Comparison of ENCODE assay signal across 8 cellular contexts in the genomic region with DNA sequence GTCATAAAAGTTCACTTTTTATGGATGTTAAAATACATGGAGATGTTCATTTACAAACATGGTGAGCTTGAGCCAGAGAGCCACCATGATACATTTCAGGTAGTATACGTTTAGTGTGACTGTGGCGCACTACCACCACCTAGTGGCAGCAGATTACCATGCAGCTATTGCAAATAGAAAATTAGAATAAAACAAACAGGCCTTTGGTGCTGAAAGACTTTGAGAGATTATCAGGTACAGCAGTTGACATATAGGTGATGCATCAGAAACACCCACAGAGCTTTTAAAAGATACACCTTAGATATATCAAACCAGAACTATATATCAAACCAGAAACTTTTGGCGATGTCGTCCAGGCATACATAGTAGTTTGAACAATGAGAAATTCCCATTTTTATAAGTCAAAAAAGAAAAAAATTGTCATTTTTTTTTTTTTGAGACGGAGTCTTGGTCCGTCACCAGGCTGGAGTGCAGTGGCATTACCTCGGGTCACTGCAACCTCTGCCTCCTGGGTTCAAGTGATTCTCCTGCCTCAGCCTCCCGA. TPM values are rescaled to one million over a fixed set of nuclear protein-coding genes. Genes with fewer than 3 reads are reported as not detected.
A peak's percentile ranks its signal among the peaks of the same experiment; 100 is the strongest.
DNase-seq lines count a peak whose midpoint lies in the region; ATAC-seq and TF ChIP-seq lines count a peak whose summit lies in the region.

No MANE protein-coding gene starts in this region.

- no peak overlapping the region for H2BK20ac ChIP-seq in H9 (ENCODE audit: low read depth, low read length, poor library complexity, severe bottlenecking)

- no peaks in the 10 kb centered on the region; a peak in 1 of 7 replicates for H3K36me3 Mint-ChIP-seq in H9 (ENCODE audit: insufficient read depth in 1 of 3, low read depth in 3 of 3)

- H2AFZ ChIP-seq in H9 (ENCODE audit: low read length) (no peak overlapping the region), mammary epithelial cell (ENCODE audit: low read depth, low read length) (peak overlapping the region; percentile 57)

- BruUV-seq in mammary epithelial cell (replicated peaks; lab: Mats Ljungman, UMichigan): no TSS peak

- no peak overlapping the region for H3K9ac ChIP-seq in H9 (ENCODE audit: extremely low read depth, insufficient read length, low read length)
- H3K9ac ChIP-seq in mammary epithelial cell (ENCODE audit: insufficient read depth, low read length): peak overlapping the region; percentile 69

- H3K4me1 ChIP-seq in H9 (ENCODE audit: insufficient read depth, low read length) (0 out of 2 replicates have a peak, but pooled peaks cover 2% of the 10 kb centered on the region), mammary epithelial cell (ENCODE audit: insufficient read depth, low read length) (peaks cover 39% of the 10 kb centered on the region)

- intact Hi-C loops in mammary epithelial cell (cut with micrococcal nuclease): loop anchor here (1.0 to 5.0 kb wide), 4 partner anchors 13 to 192 kb away; partner anchors contain the start of gene ICE2

- no peaks in the 10 kb centered on the region for H3K27me3 Mint-ChIP-seq in H9 (ENCODE audit: low read depth)

- no peak overlapping the region for H3K18ac ChIP-seq in H9 (ENCODE audit: insufficient read length, low read depth, low read length)

- CTCF ChIA-PET in mammary epithelial cell (lab: Charles Lee; ENCODE audit: low non-redundant PET): interaction anchor here (0.5 to 1.7 kb wide), 6 partner anchors 12 to 853 kb away, joined by 3 to 9 read pairs (median 3); no protein-coding TSS in a partner anchor

- ATAC-seq in HG02973 (IDR thresholded peaks at IDR 0.05; ENCODE audit: unreplicated experiment): no peak

- WGBS in H9 (ENCODE audit: extremely low coverage, insufficient read length, low lambda C conversion rate): no CpG with 5 or more reads among the region's 8 CpGs
- WGBS in mammary epithelial cell (ENCODE audit: low coverage, missing lambda C conversion rate): 57% methylated on average over 5 of the region's 8 CpGs

- no peaks in the 10 kb centered on the region for H3K23me2 ChIP-seq in H9 (ENCODE audit: insufficient read length, low read depth, low read length, poor library complexity, severe bottlenecking)

- DNase-seq in Caki2 (ENCODE audit: low read depth) (peak; percentile 38), H9 (peak; percentile 71), NCI-H2081 treated with DMSO at 0.1 percent for 48 hours (lab: John Stamatoyannopoulos, UW) (peak; percentile 2), mammary epithelial cell (peak; percentile 72), kidney glomerular epithelial cell (lab: John Stamatoyannopoulos, UW) (peak; percentile 28)
- peak; percentile 71 to 74 for DNase-seq in stimulated activated CD4-positive, alpha-beta T cell treated with anti-CD3 and anti-CD28 coated beads, Interleukin-4, amount 100 ng/mL, for 48 hours (ENCODE audit: low read depth in 2 of 2)

- H4K8ac ChIP-seq in H9 (replicated peaks; ENCODE audit: insufficient read length, low read depth, low read length): no peak overlapping the region

- no peak overlapping the region for H2BK5ac ChIP-seq in H9 (ENCODE audit: insufficient read length, low read length)

- H3K23ac ChIP-seq in H9 (ENCODE audit: insufficient read length, low read depth, low read length): no peak overlapping the region

- H3K4me2 ChIP-seq in H9 (ENCODE audit: insufficient read depth, insufficient read length, low read length) (no peak overlapping the region), mammary epithelial cell (ENCODE audit: insufficient read depth, low read depth, low read length) (peak overlapping the region; percentile 51)

- H3K9me3 ChIP-seq in H9 (ENCODE audit: control insufficient read depth, low read depth, low read length) (no peaks in the 10 kb centered on the region), mammary epithelial cell (replicated peaks; ENCODE audit: insufficient read depth, low read length) (no peaks in the 10 kb centered on the region)

- H3K27me3 ChIP-seq in H9 (ENCODE audit: insufficient read depth, low read length) (no peaks in the 10 kb centered on the region), mammary epithelial cell (ENCODE audit: insufficient read depth, low read length) (no peaks in the 10 kb centered on the region)

- H3K27ac ChIP-seq in H9 (ENCODE audit: insufficient read length, low read depth, low read length) (no peak overlapping the region), mammary epithelial cell (ENCODE audit: insufficient read depth, low read depth, low read length) (peak overlapping the region; percentile 89)

- H2BK120ac ChIP-seq in H9 (ENCODE audit: low read depth, low read length, poor library complexity, severe bottlenecking): no peak overlapping the region

- no peak overlapping the region for H3K56ac ChIP-seq in H9 (ENCODE audit: insufficient read length, low read depth, low read length)

- no peaks in the 10 kb centered on the region for H3K9me3 Mint-ChIP-seq in H9

- H3T11ph ChIP-seq in H9 (ENCODE audit: low read length): no peak overlapping the region

- H3K14ac ChIP-seq in H9 (ENCODE audit: insufficient read depth, low read length): no peak overlapping the region

- H4K5ac ChIP-seq in H9 (ENCODE audit: insufficient read length, low read depth, low read length): no peak overlapping the region

- no peak overlapping the region for H2BK15ac ChIP-seq in H9 (ENCODE audit: low read depth, low read length)

- H4K20me1 ChIP-seq in H9 (ENCODE audit: control insufficient read depth, insufficient read depth, insufficient read length): no peaks in the 10 kb centered on the region
- no peaks in the 10 kb centered on the region for H4K20me1 ChIP-seq in mammary epithelial cell (ENCODE audit: insufficient read depth, low read length)

- peak; percentile 94 for TF ChIP-seq CTCF in H9 (conservative IDR thresholded peaks at IDR 0.05)
- TF ChIP-seq CTCF in WI38 (IDR thresholded peaks at IDR 0.05; ENCODE audit: low read depth, low read length): peak; percentile 77
- peak; percentile 87 to 97 for TF ChIP-seq CTCF in mammary epithelial cell (conservative IDR thresholded peaks at IDR 0.05 in 1 of 2, IDR thresholded peaks at IDR 0.05 in 1 of 2; ENCODE audit: extremely low read depth in 1 of 2, insufficient read depth in 1 of 2, low read depth in 1 of 2, low read length in 2 of 2)

- no peak overlapping the region for H3K4ac ChIP-seq in H9 (ENCODE audit: low read depth, low read length)

- H3K79me1 ChIP-seq in H9 (ENCODE audit: insufficient read depth, low read depth, low read length, poor library complexity, severe bottlenecking): no peaks in the 10 kb centered on the region

- no peak overlapping the region for H3K27ac Mint-ChIP-seq in H9

- H3K4me3 ChIP-seq in WI38 (ENCODE audit: low read depth, low read length): no peak overlapping the region
- H3K4me3 ChIP-seq in mammary epithelial cell (replicated peaks in 1 of 3; ENCODE audit: insufficient read depth in 1 of 3, low read depth in 2 of 3, low read length in 3 of 3): no peak overlapping the region

- H3K79me2 ChIP-seq in H9 (ENCODE audit: insufficient read depth, low read length) (no peaks in the 10 kb centered on the region), mammary epithelial cell (ENCODE audit: insufficient read depth, low read length) (no peaks in the 10 kb centered on the region)

- no peak overlapping the region for H2BK12ac ChIP-seq in H9 (ENCODE audit: insufficient read length, low read depth, low read length)

- peaks cover 17 to 19% of the 10 kb centered on the region in 2 experiments for H3K4me1 Mint-ChIP-seq in H9

- dilution Hi-C loops in mammary epithelial cell (cut with HindIII; ENCODE audit: low sequenced_read_pairs): no loop called here

- H4K91ac ChIP-seq in H9 (ENCODE audit: insufficient read length, low read depth, low read length): no peak overlapping the region

- H3K4me3 Mint-ChIP-seq in H9: no peak overlapping the region

- no peaks in the 10 kb centered on the region for H3K36me3 ChIP-seq in mammary epithelial cell (ENCODE audit: insufficient read depth, low read length)

- no peak overlapping the region for H2AK5ac ChIP-seq in H9 (ENCODE audit: insufficient read length, low read length)

- in situ Hi-C loops in Caki2 (cut with HindIII; ENCODE audit: low pct_unique_long_range_greater_than_20kb, low sequenced_read_pairs) (no loop called here), mammary epithelial cell (cut with MboI; ENCODE audit: low sequenced_read_pairs in 2 of 2) (no loop called here)

RNA-seq across cellular contexts. Expression of gene ICE2, which starts 42.0 kb away (rescaled TPM):
- total RNA-seq in Caki2 (2014; rRNA removed; shearing (Covaris generic); ENCODE audit: low replicate concordance): 11.1 and 24.2 TPM in 2 replicates
- 75.5 and 76.3 TPM in 2 replicates for total RNA-seq in H9 (2021)
- 10 to 100 TPM; 31.2 to 48.0 TPM for total RNA-seq in mammary epithelial cell
- polyA plus RNA-seq in mammary epithelial cell: 17.3 TPM
- polyA minus RNA-seq in mammary epithelial cell: 23.4 TPM

Comparison
In these comparisons a context has a peak if more than half of its experiments do, and no peak if none do; other contexts are left out.
1. DNase-seq: peak in every context shown above with its lines; median percentile 72 in stimulated activated CD4-positive, alpha-beta T cell treated with anti-CD3 and anti-CD28 coated beads, Interleukin-4, amount 100 ng/mL, for 48 hours; 72 in mammary epithelial cell; 71 in H9; 38 in Caki2; 28 in kidney glomerular epithelial cell; 2 in NCI-H2081 treated with DMSO at 0.1 percent for 48 hours.